ENCODE assay signal across 8 cellular contexts in genomic region chr5:78467744-78468357, GRCh38.
DNase-seq lines count a peak whose midpoint lies in the region; ATAC-seq, FAIRE-seq and TF ChIP-seq lines count a peak whose summit lies in the region.

No MANE protein-coding gene starts in this region.

- no peaks in the 10 kb centered on the region for H3K27me3 Mint-ChIP-seq in nephron (ENCODE audit: low read depth)

- TF ChIP-seq CTCF in AG10803 (conservative IDR thresholded peaks at IDR 0.05; ENCODE audit: low read length) (peak; percentile 84), PC-3 (conservative IDR thresholded peaks at IDR 0.05; ENCODE audit: low read depth, low read length) (peak; percentile 77), epithelial cell of proximal tubule (conservative IDR thresholded peaks at IDR 0.05; ENCODE audit: low read depth, low read length) (peak; percentile 77), nephron (IDR thresholded peaks at IDR 0.05; ENCODE audit: unreplicated experiment in 3 of 3) (peak; percentile 69 to 75 (median 75))

- no peak overlapping the region for H3K4me3 Mint-ChIP-seq in nephron

- peak; percentile 81 for FAIRE-seq in GM19239 (lab: Jason Lieb, UNC)

- H3K9me2 ChIP-seq in PC-3 (replicated peaks; ENCODE audit: low read length) = no peaks in the 10 kb centered on the region

- no peaks in the 10 kb centered on the region; the same call in 1 of the 2 replicates for H3K36me3 ChIP-seq in PC-3 (ENCODE audit: low read depth, low read length)

- intact Hi-C loops in PC-3 (cut with micrococcal nuclease) = loop anchor here (1.0 kb wide), 1 partner anchor 65 kb away; no protein-coding TSS in a partner anchor
- intact Hi-C loops in head of caudate nucleus (cut with DNase I) = no loop called here

- peaks cover 18% of the 10 kb centered on the region for H3K36me3 Mint-ChIP-seq in nephron (ENCODE audit: low read depth)

- no peak overlapping the region for H3K27ac Mint-ChIP-seq in nephron

- no TSS peak for BruUV-seq in PC-3 (replicated peaks; lab: Mats Ljungman, UMichigan)

- H3K27me3 ChIP-seq in PC-3 (ENCODE audit: low read length) = no peaks in the 10 kb centered on the region

- CTCF ChIA-PET in PC-3 (lab: Charles Lee) = interaction anchor here (0.6 kb wide), 2 partner anchors 66 to 432 kb away, joined by 3 to 7 read pairs; no protein-coding TSS in a partner anchor

- H3K4me1 Mint-ChIP-seq in nephron = no peaks in the 10 kb centered on the region

- no peak overlapping the region for H3K27ac ChIP-seq in PC-3 (ENCODE audit: low read length)

- H3K9me3 ChIP-seq in PC-3 (ENCODE audit: low read length) = no peaks in the 10 kb centered on the region

- H3K4me3 ChIP-seq in AG10803 (ENCODE audit: low read length) (no peak overlapping the region), PC-3 (ENCODE audit: low read length) (no peak overlapping the region), epithelial cell of proximal tubule (ENCODE audit: low read depth, low read length) (no peak overlapping the region)

- H4K20me1 ChIP-seq in PC-3 (ENCODE audit: low read length) = no peaks in the 10 kb centered on the region

- ATAC-seq in PC-3 = peak; percentile 73

- no peaks in the 10 kb centered on the region for H3K79me2 ChIP-seq in PC-3 (ENCODE audit: low read length)

- DNase-seq in AG10803 (ENCODE audit: low read depth) = peak; percentile 62
- DNase-seq in GM19239 (ENCODE audit: insufficient read length, low spot score) = no peak
- DNase-seq in PC-3 = peak; percentile 54
- DNase-seq in epithelial cell of proximal tubule (ENCODE audit: low read depth) = peak; percentile 7
- DNase-seq in activated effector memory CD4-positive, alpha-beta T cell treated with anti-CD3 and anti-CD28 coated beads, Interleukin-2, amount 50 U/mL, for 16 hours = no peak
- DNase-seq in head of caudate nucleus = no peak
- no peak for DNase-seq in islet precursor cell

- H3K4me1 ChIP-seq in PC-3 (ENCODE audit: insufficient read depth, low read length) = no peaks in the 10 kb centered on the region; the same call in 1 of the 2 replicates

- H3K4me2 ChIP-seq in PC-3 (ENCODE audit: low read length) = no peak overlapping the region

- no peaks in the 10 kb centered on the region for H3K9me3 Mint-ChIP-seq in nephron

- no peak overlapping the region for H3K9ac ChIP-seq in PC-3 (ENCODE audit: low read length)

- no peaks in the 10 kb centered on the region for H3F3A ChIP-seq in PC-3 (ENCODE audit: low read length, unreplicated experiment)

- no peak overlapping the region for H2AFZ ChIP-seq in PC-3 (ENCODE audit: low read length)

- POLR2A ChIA-PET in PC-3 (lab: Charles Lee; ENCODE audit: unreplicated experiment) = no interaction called here

Comparison
In these comparisons a context has a peak if more than half of its experiments do, and no peak if none do; other contexts are left out.
1. DNase-seq: peak in AG10803 (single experiment), PC-3 (single experiment) and epithelial cell of proximal tubule (single experiment); none in GM19239 (single experiment), activated effector memory CD4-positive, alpha-beta T cell treated with anti-CD3 and anti-CD28 coated beads, Interleukin-2, amount 50 U/mL, for 16 hours (single experiment), head of caudate nucleus (0 of 42) and islet precursor cell (single experiment).
2. Peak in every context shown above with its lines, with median percentiles within 50 percentile points of each other: CTCF ChIP-seq.